In the genomic region with DNA sequence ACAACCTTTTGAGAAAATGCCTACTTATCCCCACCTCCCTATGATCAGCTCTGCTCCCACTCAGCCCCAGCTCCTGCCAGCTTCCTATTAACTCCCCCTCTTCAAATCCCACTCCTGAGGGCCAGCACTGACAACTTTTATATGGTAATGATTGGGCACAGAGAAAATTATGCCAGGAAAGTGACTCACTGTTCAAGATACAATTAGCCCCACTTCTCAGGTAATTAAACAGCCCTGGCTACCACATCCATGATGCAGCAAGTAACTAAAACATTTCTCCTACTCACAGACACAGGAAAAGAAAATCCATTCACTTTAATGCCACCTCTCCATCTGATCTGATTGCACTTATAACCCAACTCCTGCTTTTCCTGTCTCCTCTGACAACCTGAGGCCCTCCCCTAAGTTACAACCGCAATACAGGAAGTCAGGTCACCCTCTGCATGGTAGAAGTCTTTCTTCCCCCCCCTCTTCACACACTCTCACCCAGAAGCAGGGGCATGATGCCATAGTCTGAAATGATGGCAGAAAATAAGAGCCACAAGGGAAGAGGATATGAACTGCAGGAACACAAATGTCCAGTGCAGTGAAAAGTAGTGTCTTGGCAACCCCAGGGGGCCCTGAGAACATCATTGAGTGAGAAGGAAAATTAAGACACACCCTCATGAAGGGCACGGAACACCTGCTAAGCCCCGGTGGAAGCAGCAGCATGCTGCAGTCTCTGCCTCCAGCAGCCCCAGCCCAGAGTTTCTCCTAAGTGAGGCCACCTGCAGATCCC, we compare ENCODE assay signal across 9 cellular contexts. TPM values are rescaled to one million over a fixed set of nuclear protein-coding genes. Genes with fewer than 3 reads are reported as not detected.
A peak's percentile ranks its signal among the peaks of the same experiment; 100 is the strongest.
DNase-seq lines count a peak whose midpoint lies in the region; ATAC-seq and TF ChIP-seq lines count a peak whose summit lies in the region.
"Had no signal": no experiment of that assay in that cellular context is flagged by ENCODE, and none has a peak within 500 bp of the region (broad histone marks: within the 10 kb centered on the region; RNA-seq: fewer than 3 reads in every experiment).

No MANE protein-coding gene starts in this region.

- H3K27ac ChIP-seq in upper lobe of right lung, result no peak overlapping the region

- H3K27me3 ChIP-seq in upper lobe of right lung, result no peaks in the 10 kb centered on the region

- intact Hi-C loops in upper lobe of right lung (cut with DNase I), result no loop called here

- H3K4me3 ChIP-seq in epithelial cell of esophagus (ENCODE audit: low read length) (no peak overlapping the region), upper lobe of right lung (no peak overlapping the region)
- H3K4me3 ChIP-seq: K562 had no signal

- peak; percentile 31 for DNase-seq in stimulated activated CD4-positive, alpha-beta T cell treated with anti-CD3 and anti-CD28 coated beads, Interleukin-15, amount 100 ng/mL, for 24 hours
- DNase-seq in stimulated activated CD4-positive, alpha-beta T cell treated with anti-CD3 and anti-CD28 coated beads, Interleukin-4, amount 100 ng/mL, for 1 hour, result no peak
- DNase-seq in SKM-1 treated with dmso at 0.1 percent for 144 hours (lab: John Stamatoyannopoulos, UW; ENCODE audit: unreplicated experiment), result peak; percentile 48
- peak; percentile 23 for DNase-seq in epithelial cell of esophagus (ENCODE audit: low read depth)
- no peak for DNase-seq in upper lobe of right lung
- no peak for DNase-seq in NCI-H82 (lab: John Stamatoyannopoulos, UW)
- no peak for DNase-seq in effector CD8-positive, alpha-beta T cell (lab: John Stamatoyannopoulos, UW)
- no peak for DNase-seq in NCI-H1694 (lab: John Stamatoyannopoulos, UW)

- TF ChIP-seq CTCF in epithelial cell of esophagus (IDR thresholded peaks at IDR 0.05; ENCODE audit: insufficient read depth, low read depth, low read length, missing control alignments) (no peak), upper lobe of right lung (IDR thresholded peaks at IDR 0.05) (no peak)

- no peaks in the 10 kb centered on the region for H3K36me3 ChIP-seq in upper lobe of right lung

- no peaks in the 10 kb centered on the region for H3K9me3 ChIP-seq in upper lobe of right lung

- peaks cover 23% of the 10 kb centered on the region for H3K4me1 ChIP-seq in upper lobe of right lung

- ATAC-seq in upper lobe of right lung, result peak; percentile 83
- ATAC-seq: K562 had no signal

RNA-seq across cellular contexts. Expression of a gene that starts 54.4 kb away (rescaled TPM):
- 13.2 TPM for total RNA-seq in upper lobe of right lung

Comparison
In these comparisons a context has a peak if more than half of its experiments do, and no peak if none do; other contexts are left out.
1. DNase-seq: peak in stimulated activated CD4-positive, alpha-beta T cell treated with anti-CD3 and anti-CD28 coated beads, Interleukin-15, amount 100 ng/mL, for 24 hours (single experiment), SKM-1 treated with dmso at 0.1 percent for 144 hours (single experiment) and epithelial cell of esophagus (single experiment); none in stimulated activated CD4-positive, alpha-beta T cell treated with anti-CD3 and anti-CD28 coated beads, Interleukin-4, amount 100 ng/mL, for 1 hour (single experiment), upper lobe of right lung (single experiment), NCI-H82 (single experiment), effector CD8-positive, alpha-beta T cell (single experiment) and NCI-H1694 (single experiment).